Comparison of ENCODE assay signal across 14 cellular contexts in genomic region chr3:22121068-22121706, GRCh38.
DNase-seq lines count a peak whose midpoint lies in the region; ATAC-seq and TF ChIP-seq lines count a peak whose summit lies in the region.
"Had no signal": no experiment of that assay in that cellular context is flagged by ENCODE, and none has a peak within 500 bp of the region (broad histone marks: within the 10 kb centered on the region; RNA-seq: fewer than 3 reads in every experiment).

No MANE protein-coding gene starts in this region.

- no peaks in the 10 kb centered on the region for H3K9me3 ChIP-seq in hepatocyte (ENCODE audit: low read depth)
- H3K9me3 ChIP-seq: prostate gland had no signal

- no peaks in the 10 kb centered on the region for H3K36me3 Mint-ChIP-seq in activated naive CD4-positive, alpha-beta T cell treated with anti-CD3 and anti-CD28 coated beads, Interleukin-2, amount 10 ng/mL, durations not matched to agents 7 days and 5 days
- H3K36me3 Mint-ChIP-seq: IgD-negative memory B cell, memory B cell had no signal

- no peaks in the 10 kb centered on the region for H3K4me1 Mint-ChIP-seq in activated naive CD4-positive, alpha-beta T cell treated with anti-CD3 and anti-CD28 coated beads, Interleukin-2, amount 10 ng/mL, durations not matched to agents 7 days and 5 days
- H3K4me1 Mint-ChIP-seq: IgD-negative memory B cell, memory B cell, T-helper 17 cell had no signal

- CTCF ChIA-PET in activated naive CD4-positive, alpha-beta T cell treated with anti-CD3 and anti-CD28 coated beads, Interleukin-2, amount 10 ng/mL, durations not matched to agents 7 days and 5 days (lab: Charles Lee) = no interaction called here

- TF ChIP-seq CTCF in hepatocyte (IDR thresholded peaks at IDR 0.05; ENCODE audit: poor library complexity) = no peak

- no peak overlapping the region for H3K27ac ChIP-seq in hepatocyte
- H3K27ac ChIP-seq: prostate gland had no signal

- ATAC-seq in GM18520 (IDR thresholded peaks at IDR 0.05; ENCODE audit: unreplicated experiment) = peak; percentile 60
- peak; percentile 65 for ATAC-seq in GM21390 (IDR thresholded peaks at IDR 0.05; ENCODE audit: unreplicated experiment)
- peak; percentile 46 for ATAC-seq in HG03095 (IDR thresholded peaks at IDR 0.05; ENCODE audit: unreplicated experiment)
- ATAC-seq: Panc1, T-helper 17 cell had no signal

- no peaks in the 10 kb centered on the region for H4K20me1 ChIP-seq in hepatocyte (ENCODE audit: insufficient read depth, poor library complexity, severe bottlenecking)

- H3K4me2 ChIP-seq in hepatocyte = peak overlapping the region; percentile 64

- 54% methylated on average over 5 of the region's 5 CpGs for WGBS in hepatocyte (ENCODE audit: low lambda C conversion rate, missing lambda C conversion rate)

- H3K4me3 Mint-ChIP-seq in activated naive CD4-positive, alpha-beta T cell treated with anti-CD3 and anti-CD28 coated beads, Interleukin-2, amount 10 ng/mL, durations not matched to agents 7 days and 5 days = no peak overlapping the region
- H3K4me3 Mint-ChIP-seq: IgD-negative memory B cell, memory B cell, T-helper 17 cell had no signal

- H2AFZ ChIP-seq in hepatocyte = no peak overlapping the region

- no peaks in the 10 kb centered on the region for H3K27me3 Mint-ChIP-seq in activated naive CD4-positive, alpha-beta T cell treated with anti-CD3 and anti-CD28 coated beads, Interleukin-2, amount 10 ng/mL, durations not matched to agents 7 days and 5 days
- H3K27me3 Mint-ChIP-seq: IgD-negative memory B cell, memory B cell, T-helper 17 cell had no signal

- no peaks in the 10 kb centered on the region for H3K79me2 ChIP-seq in hepatocyte

- no peak overlapping the region for H3K27ac Mint-ChIP-seq in activated naive CD4-positive, alpha-beta T cell treated with anti-CD3 and anti-CD28 coated beads, Interleukin-2, amount 10 ng/mL, durations not matched to agents 7 days and 5 days
- H3K27ac Mint-ChIP-seq: IgD-negative memory B cell, memory B cell, T-helper 17 cell had no signal

- no peaks in the 10 kb centered on the region for H3K9me3 Mint-ChIP-seq in activated naive CD4-positive, alpha-beta T cell treated with anti-CD3 and anti-CD28 coated beads, Interleukin-2, amount 10 ng/mL, durations not matched to agents 7 days and 5 days
- H3K9me3 Mint-ChIP-seq: IgD-negative memory B cell, memory B cell had no signal

- DNase-seq in hepatocyte (ENCODE audit: low spot score) = no peak
- DNase-seq in hippocampal formation (lab: John Stamatoyannopoulos, UW) = no peak
- DNase-seq in NCI-H146 treated with DMSO at 0.1 percent for 48 hours (lab: John Stamatoyannopoulos, UW; ENCODE audit: unreplicated experiment) = no peak
- DNase-seq in activated naive CD4-positive, alpha-beta T cell treated with anti-CD3 and anti-CD28 coated beads, Interleukin-2, amount 10 ng/mL, durations not matched to agents 7 days and 5 days = no peak
- DNase-seq in NCI-H82 treated with DMSO at 0.1 percent for 48 hours (lab: John Stamatoyannopoulos, UW; ENCODE audit: unreplicated experiment) = no peak
- DNase-seq: NCI-H2081 treated with DMSO at 0.1 percent for 48 hours, T-helper 17 cell had no signal

- peaks cover 5% of the 10 kb centered on the region for H3K4me1 ChIP-seq in hepatocyte (ENCODE audit: insufficient read depth)
- H3K4me1 ChIP-seq: prostate gland had no signal

- H3K9me2 ChIP-seq in hepatocyte (replicated peaks; ENCODE audit: insufficient read depth) = no peaks in the 10 kb centered on the region

- H3K4me3 ChIP-seq in hepatocyte = no peak overlapping the region
- H3K4me3 ChIP-seq: prostate gland had no signal

- no peaks in the 10 kb centered on the region for H3K36me3 ChIP-seq in hepatocyte (replicated peaks; ENCODE audit: insufficient read depth, low read depth)
- H3K36me3 ChIP-seq: prostate gland had no signal

- H3K27me3 ChIP-seq in hepatocyte = no peaks in the 10 kb centered on the region
